In the genomic region with DNA sequence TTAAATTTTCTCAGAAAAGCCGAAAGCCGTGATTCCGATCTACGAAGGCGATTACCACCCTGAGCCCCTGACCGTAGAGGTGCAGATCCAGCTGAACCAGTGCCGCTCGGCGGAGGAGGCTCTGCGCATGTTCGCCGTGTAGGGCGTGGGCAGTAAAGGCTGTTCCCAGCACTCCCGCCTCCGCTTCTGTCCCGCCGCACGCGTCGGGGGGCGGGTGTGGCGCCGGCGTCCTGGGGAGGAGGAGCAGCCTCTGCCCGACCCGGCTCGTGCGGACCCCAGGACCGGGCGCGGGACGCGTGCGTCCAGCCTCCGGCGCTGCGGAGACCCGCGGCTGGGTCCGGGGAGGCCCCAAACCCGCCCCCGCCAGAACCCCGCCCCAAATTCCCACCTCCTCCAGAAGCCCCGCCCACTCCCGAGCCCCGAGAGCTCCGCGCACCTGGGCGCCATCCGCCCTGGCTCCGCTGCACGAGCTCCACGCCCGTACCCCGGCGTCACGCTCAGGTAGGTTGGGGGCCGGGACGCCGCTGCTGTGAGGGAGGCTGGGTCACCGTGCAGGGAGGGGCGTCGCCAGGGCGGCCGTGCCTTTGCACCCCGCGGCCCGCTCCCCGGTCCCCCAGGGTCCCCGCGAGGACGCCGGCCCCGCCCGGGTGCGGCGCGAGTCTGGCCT, we compare ENCODE assay signal across 1 cellular context.
TF ChIP-seq lines count a peak whose summit lies in the region.

A gene (plus strand): TSS at position 409 of the 667 bp plus-strand sequence. CDS start 910 bp downstream, outside the sequence.

TF ChIP-seq in GM23338, 12 proteins besides CTCF, POLR2A, EP300 and RAD21:
- TF ChIP-seq POLR2AphosphoS5 (IDR thresholded peaks at IDR 0.05; ENCODE audit: low read depth), result peak; percentile 58
- no peak for TF ChIP-seq EZH2 (IDR thresholded peaks at IDR 0.05; ENCODE audit: low read depth, unreplicated experiment)
